ENCODE assay signal across 1 cellular context in genomic region chr17:80849119-80849518, GRCh38.
TF ChIP-seq lines count a peak whose summit lies in the region.

No MANE protein-coding gene starts in this region.

TF ChIP-seq in IMR-90, 13 proteins besides CTCF, POLR2A, EP300 and RAD21 (continued from another document):
- no peak for TF ChIP-seq USF2 (IDR thresholded peaks at IDR 0.05; ENCODE audit: low read depth, low read length)
- no peak for TF ChIP-seq RCOR1 (IDR thresholded peaks at IDR 0.05; ENCODE audit: insufficient replicate concordance, low read length)
- no peak for TF ChIP-seq RFX5 (IDR thresholded peaks at IDR 0.05; ENCODE audit: low read depth, low read length)
TF ChIP-seq in IMR-90: peak in this region for 0.
